18 cellular contexts compared by ENCODE assay signal in the genomic region with DNA sequence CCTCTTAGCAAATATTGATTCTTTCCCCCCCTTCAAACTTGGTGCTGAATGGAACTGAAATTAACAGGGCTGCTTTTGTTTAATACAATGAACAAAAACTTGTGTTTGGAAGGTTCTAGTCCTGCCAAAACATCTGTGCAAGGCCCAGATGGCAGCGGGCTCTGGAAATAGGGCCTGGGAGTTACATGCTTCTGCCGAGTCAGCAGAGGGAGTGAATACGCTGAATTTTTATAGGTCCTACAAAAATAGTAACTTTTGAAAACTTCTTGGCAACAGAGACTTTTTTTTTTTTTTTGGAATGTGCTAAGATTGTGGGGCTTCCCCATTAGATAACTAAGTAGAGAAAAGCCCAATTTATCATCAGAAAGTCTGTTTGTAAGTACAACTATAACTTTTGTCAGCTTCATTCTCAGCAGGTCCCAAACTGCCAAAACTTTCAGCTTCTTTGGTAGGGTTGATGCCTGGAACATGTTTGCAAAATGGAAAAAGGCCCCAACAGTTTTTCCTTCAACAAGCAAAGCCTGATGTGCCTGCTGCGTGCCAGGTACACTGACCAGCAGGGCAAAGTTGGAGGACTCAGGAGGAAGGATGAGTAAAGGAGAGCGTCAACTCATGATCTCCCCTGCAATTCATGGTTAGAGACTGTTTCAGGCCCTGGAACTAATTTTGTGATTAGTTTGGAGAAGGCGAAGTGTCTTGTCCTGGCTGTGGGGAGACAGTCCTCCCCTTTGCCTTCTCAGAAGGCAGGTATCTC. TPM values are rescaled to one million over a fixed set of nuclear protein-coding genes. Genes with fewer than 3 reads are reported as not detected.
DNase-seq lines count a peak whose midpoint lies in the region; ATAC-seq and TF ChIP-seq lines count a peak whose summit lies in the region.
"Had no signal": no experiment of that assay in that cellular context is flagged by ENCODE, and none has a peak within 500 bp of the region (broad histone marks: within the 10 kb centered on the region; RNA-seq: fewer than 3 reads in every experiment).

No MANE protein-coding gene starts in this region.

- 16% methylated on average over 6 of the region's 6 CpGs for WGBS in SK-N-SH (ENCODE audit: low lambda C conversion rate)

- H3K4me1 ChIP-seq in upper lobe of right lung (peaks cover 20% of the 10 kb centered on the region), SK-N-SH (ENCODE audit: control insufficient read depth in 1 of 2, insufficient read depth in 2 of 2, low read depth in 1 of 2, low read length in 1 of 2) (no peaks in the 10 kb centered on the region)
- H3K4me1 ChIP-seq: thyroid gland had no signal

- no peak overlapping the region for H3K4me3 ChIP-seq in fibroblast of the aortic adventitia (ENCODE audit: low read depth, low read length)
- H3K4me3 ChIP-seq in upper lobe of right lung: no peak overlapping the region
- H3K4me3 ChIP-seq in SK-N-SH (ENCODE audit: low read depth in 2 of 2, low read length in 1 of 2): no peak overlapping the region
- H3K4me3 ChIP-seq: heart left ventricle, mucosa of descending colon, thyroid gland had no signal

- POLR2A ChIA-PET in SK-N-SH (lab: Yijun Ruan, JAX): no interaction called here

- no peak for TF ChIP-seq EP300 in SK-N-SH (IDR thresholded peaks at IDR 0.05; ENCODE audit: borderline replicate concordance in 1 of 2, low read depth in 1 of 2, low read length in 1 of 2)

- H2AFZ ChIP-seq in SK-N-SH (ENCODE audit: low read depth): no peak overlapping the region

- no peak for TF ChIP-seq CTCF in fibroblast of the aortic adventitia (IDR thresholded peaks at IDR 0.05; ENCODE audit: insufficient read depth, low read length)
- TF ChIP-seq CTCF in upper lobe of right lung (IDR thresholded peaks at IDR 0.05): no peak
- no peak for TF ChIP-seq CTCF in SK-N-SH (IDR thresholded peaks at IDR 0.05)

- no peaks in the 10 kb centered on the region for H3F3A ChIP-seq in SK-N-SH (replicated peaks; ENCODE audit: insufficient read depth)

- no peak for TF ChIP-seq RAD21 in SK-N-SH (IDR thresholded peaks at IDR 0.05; ENCODE audit: low read length)

- DNase-seq in NCI-H748 (lab: John Stamatoyannopoulos, UW; ENCODE audit: unreplicated experiment) (peak; percentile 82), NCI-H748 treated with DMSO at 0.1 percent for 48 hours (lab: John Stamatoyannopoulos, UW) (no peak), fibroblast of the aortic adventitia (ENCODE audit: low read depth) (peak; percentile 64), middle frontal gyrus (ENCODE audit: extremely low spot score, low spot score) (peak; percentile 76), upper lobe of right lung (no peak), SK-N-SH (no peak), NCI-H1048 (lab: John Stamatoyannopoulos, UW) (no peak), NCI-H345 treated with DMSO at 0.1 percent for 48 hours (lab: John Stamatoyannopoulos, UW; ENCODE audit: unreplicated experiment) (no peak)
- DNase-seq: 8988T; activated B cell treated with CpG ODN at 0.5 μM for 24 hours; activated naive CD8-positive, alpha-beta T cell treated with anti-CD3 and anti-CD28 coated beads, Interleukin-2, amount 50 U/mL, for 24 hours; activated T-cell treated with anti-CD3 and anti-CD28 coated beads for 4 hours; effector CD4-positive, alpha-beta T cell; heart left ventricle; mucosa of descending colon; SIG-M5; thyroid gland had no signal

- CTCF ChIA-PET in SK-N-SH (lab: Yijun Ruan, JAX): no interaction called here

- H3K27ac ChIP-seq in upper lobe of right lung: peak overlapping the region; percentile 42
- H3K27ac ChIP-seq in SK-N-SH (ENCODE audit: low read depth in 2 of 2, low read length in 1 of 2): no peak overlapping the region
- H3K27ac ChIP-seq: thyroid gland had no signal

- no peak overlapping the region for H3K9ac ChIP-seq in SK-N-SH

- no peaks in the 10 kb centered on the region for H3K27me3 ChIP-seq in upper lobe of right lung
- no peaks in the 10 kb centered on the region for H3K27me3 ChIP-seq in SK-N-SH (ENCODE audit: insufficient read depth)
- H3K27me3 ChIP-seq: thyroid gland had no signal

- H3K36me3 ChIP-seq in upper lobe of right lung (no peaks in the 10 kb centered on the region), SK-N-SH (replicated peaks in 1 of 2; ENCODE audit: control insufficient read depth in 1 of 2, insufficient read depth in 2 of 2, low read length in 1 of 2) (no peaks in the 10 kb centered on the region)
- H3K36me3 ChIP-seq: heart left ventricle, thyroid gland had no signal

- H3K9me3 ChIP-seq in upper lobe of right lung: no peaks in the 10 kb centered on the region
- H3K9me3 ChIP-seq in SK-N-SH: no peaks in the 10 kb centered on the region
- H3K9me3 ChIP-seq: Caco-2, mucosa of descending colon, thyroid gland had no signal

- H3K4me2 ChIP-seq in SK-N-SH: no peak overlapping the region

- no peaks in the 10 kb centered on the region for H3K9me2 ChIP-seq in SK-N-SH

- H3K79me2 ChIP-seq in SK-N-SH (ENCODE audit: insufficient read depth): no peaks in the 10 kb centered on the region

- intact Hi-C loops in upper lobe of right lung (cut with DNase I): no loop called here

- no peak for ATAC-seq in upper lobe of right lung
- ATAC-seq: activated naive CD8-positive, alpha-beta T cell treated with anti-CD3 and anti-CD28 coated beads, Interleukin-2, amount 50 U/mL, for 24 hours; mucosa of descending colon had no signal

- no peaks in the 10 kb centered on the region for H4K20me1 ChIP-seq in SK-N-SH (ENCODE audit: insufficient read depth)

TF ChIP-seq in SK-N-SH, 30 proteins besides CTCF, POLR2A, EP300 and RAD21:
- TF ChIP-seq YY1 (IDR thresholded peaks at IDR 0.05; ENCODE audit: low read depth) (no peak), RXRA (IDR thresholded peaks at IDR 0.05; ENCODE audit: borderline replicate concordance, low read depth) (no peak), TAF1 (IDR thresholded peaks at IDR 0.05; ENCODE audit: borderline replicate concordance, low read depth, low read length) (no peak), IRF3 (IDR thresholded peaks at IDR 0.05; ENCODE audit: low read depth, low read length) (no peak), GABPA (IDR thresholded peaks at IDR 0.05; ENCODE audit: low read depth) (no peak), JUND (IDR thresholded peaks at IDR 0.05) (no peak), POLR2AphosphoS5 (IDR thresholded peaks at IDR 0.05; ENCODE audit: low read depth, low read length) (no peak), RCOR1 (IDR thresholded peaks at IDR 0.05; ENCODE audit: low read length) (no peak), MXI1 (IDR thresholded peaks at IDR 0.05; ENCODE audit: low read depth, low read length) (no peak), GATA2 (CRISPR knock-in tag; IDR thresholded peaks at IDR 0.05) (no peak)
- TF ChIP-seq, protein P1, sequence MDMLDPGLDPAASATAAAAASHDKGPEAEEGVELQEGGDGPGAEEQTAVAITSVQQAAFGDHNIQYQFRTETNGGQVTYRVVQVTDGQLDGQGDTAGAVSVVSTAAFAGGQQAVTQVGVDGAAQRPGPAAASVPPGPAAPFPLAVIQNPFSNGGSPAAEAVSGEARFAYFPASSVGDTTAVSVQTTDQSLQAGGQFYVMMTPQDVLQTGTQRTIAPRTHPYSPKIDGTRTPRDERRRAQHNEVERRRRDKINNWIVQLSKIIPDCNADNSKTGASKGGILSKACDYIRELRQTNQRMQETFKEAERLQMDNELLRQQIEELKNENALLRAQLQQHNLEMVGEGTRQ (IDR thresholded peaks at IDR 0.05; ENCODE audit: borderline replicate concordance, low read depth, low read length): no peak

RNA-seq across cellular contexts. Expression of gene HDAC4, which starts 45.1 kb away (rescaled TPM):
- total RNA-seq in fibroblast of the aortic adventitia (ENCODE audit: low replicate concordance) (17.4 and 28.3 TPM in 2 replicates), upper lobe of right lung (44.1 TPM)
- 3.9 and 5.5 TPM in 2 replicates for polyA plus RNA-seq in SK-N-SH (2012; rRNA removed)
- 3.1 and 3.9 TPM in 2 replicates for polyA plus RNA-seq in SK-N-SH (2012; cell fraction: cytosol; rRNA removed)
- polyA plus RNA-seq in SK-N-SH (2012; cell fraction: nucleus; rRNA removed): 16.0 and 17.0 TPM in 2 replicates

Comparison
In these comparisons a context has a peak if more than half of its experiments do, and no peak if none do; other contexts are left out.
1. DNase-seq: peak in NCI-H748 (single experiment), fibroblast of the aortic adventitia (single experiment) and middle frontal gyrus (single experiment); none in NCI-H748 treated with DMSO at 0.1 percent for 48 hours (single experiment), upper lobe of right lung (single experiment), SK-N-SH (single experiment), NCI-H1048 (single experiment) and NCI-H345 treated with DMSO at 0.1 percent for 48 hours (single experiment).